Comparison of ENCODE assay signal across 17 cellular contexts in the genomic region with DNA sequence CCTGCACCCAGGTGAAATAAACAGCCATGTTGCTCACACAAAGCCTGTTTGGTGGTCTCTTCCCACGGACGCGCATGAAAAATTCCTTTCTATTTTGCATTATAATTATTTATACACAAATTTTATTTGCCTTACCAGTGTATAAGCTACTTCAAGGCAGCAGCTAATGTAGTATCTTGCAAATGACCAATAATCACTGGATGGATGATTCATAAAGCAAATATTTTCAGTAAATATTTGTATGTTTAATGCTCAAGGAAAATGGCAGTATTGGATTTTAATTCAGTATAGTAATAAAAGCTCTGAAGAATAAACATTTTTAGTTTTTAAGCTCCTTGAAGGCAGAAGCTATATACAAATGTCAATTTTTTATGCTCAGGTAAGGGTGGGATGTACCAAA.
DNase-seq lines count a peak whose midpoint lies in the region; ATAC-seq and TF ChIP-seq lines count a peak whose summit lies in the region.
"Had no signal": no experiment of that assay in that cellular context is flagged by ENCODE, and none has a peak within 500 bp of the region (broad histone marks: within the 10 kb centered on the region; RNA-seq: fewer than 3 reads in every experiment).

No MANE protein-coding gene starts in this region.

- H3K9me3 ChIP-seq in RWPE2 (ENCODE audit: severe bottlenecking) (no peaks in the 10 kb centered on the region), transverse colon (no peaks in the 10 kb centered on the region), upper lobe of left lung (no peaks in the 10 kb centered on the region), heart left ventricle (no peaks in the 10 kb centered on the region)
- H3K9me3 ChIP-seq: Caco-2 had no signal

- TF ChIP-seq CTCF in AG10803 (conservative IDR thresholded peaks at IDR 0.05; ENCODE audit: low read length) (no peak), RWPE2 (IDR thresholded peaks at IDR 0.05; ENCODE audit: poor library complexity, severe bottlenecking) (no peak), fibroblast of mammary gland (conservative IDR thresholded peaks at IDR 0.05; ENCODE audit: control insufficient read depth, insufficient read depth, low read depth, low read length) (no peak), transverse colon (IDR thresholded peaks at IDR 0.05) (no peak), upper lobe of left lung (IDR thresholded peaks at IDR 0.05) (no peak), heart left ventricle (IDR thresholded peaks at IDR 0.05) (no peak)

- 0 out of 3 replicates have a peak, but pooled peaks have one; percentile 45 for ATAC-seq in RWPE2 (ENCODE audit: low read depth)
- no peak for ATAC-seq in upper lobe of left lung (ENCODE audit: low FRiP score in 2 of 2)
- ATAC-seq in heart left ventricle: no peak

- in situ Hi-C loops in transverse colon (cut with MboI; ENCODE audit: low pct_ligation_motif_present in 1 of 4, low pct_unique_long_range_greater_than_20kb in 1 of 4, low sequenced_read_pairs in 3 of 4): no loop called here

- H3K4me3 ChIP-seq in AG10803 (ENCODE audit: low read length) (no peak overlapping the region), RWPE2 (ENCODE audit: severe bottlenecking) (no peak overlapping the region), fibroblast of mammary gland (ENCODE audit: control insufficient read depth, low read depth, low read length) (no peak overlapping the region), transverse colon (no peak overlapping the region), upper lobe of left lung (no peak overlapping the region), heart left ventricle (no peak overlapping the region)

- H3K4me1 ChIP-seq in RWPE2 (ENCODE audit: insufficient read depth, poor library complexity, severe bottlenecking) (peaks cover 3% of the 10 kb centered on the region), transverse colon (no peaks in the 10 kb centered on the region), upper lobe of left lung (no peaks in the 10 kb centered on the region), heart left ventricle (no peaks in the 10 kb centered on the region)
- H3K4me1 ChIP-seq: Caco-2 had no signal

- H3K27me3 ChIP-seq in RWPE2 (ENCODE audit: insufficient read depth, poor library complexity, severe bottlenecking) (no peaks in the 10 kb centered on the region), transverse colon (no peaks in the 10 kb centered on the region), upper lobe of left lung (no peaks in the 10 kb centered on the region), heart left ventricle (no peaks in the 10 kb centered on the region)

- intact Hi-C loops in transverse colon (cut with DNase I; ENCODE audit: low total_unique reads) (no loop called here), heart left ventricle (cut with DNase I) (no loop called here)

- WGBS in transverse colon (ENCODE audit: low coverage in 1 of 2), 2 donors: 84 to 93% methylated on average over 3 of the region's 3 CpGs
- WGBS in upper lobe of left lung, 2 donors: 97 to 100% methylated on average over 3 of the region's 3 CpGs
- WGBS in heart left ventricle, 4 donors: 96 to 100% (median 97%) methylated on average over 3 of the region's 3 CpGs

- no peak for TF ChIP-seq POLR2A in transverse colon (IDR thresholded peaks at IDR 0.05)
- TF ChIP-seq POLR2A in upper lobe of left lung (IDR thresholded peaks at IDR 0.05): no peak
- TF ChIP-seq POLR2A in heart left ventricle (IDR thresholded peaks at IDR 0.05): no peak

- TF ChIP-seq EP300 in transverse colon (IDR thresholded peaks at IDR 0.05; ENCODE audit: low read depth) (no peak), upper lobe of left lung (IDR thresholded peaks at IDR 0.05) (no peak)

- DNase-seq in AG10803 (ENCODE audit: low read depth): peak; percentile 6
- peak; percentile 19 for DNase-seq in HCEC 1CT
- no peak for DNase-seq in RWPE2 (ENCODE audit: low spot score)
- DNase-seq in fibroblast of mammary gland (ENCODE audit: low read depth): peak; percentile 2
- no peak for DNase-seq in transverse colon
- no peak for DNase-seq in upper lobe of left lung
- DNase-seq in ureter (ENCODE audit: low spot score): no peak
- DNase-seq in heart left ventricle: no peak
- DNase-seq: Caco-2; CD4-positive, alpha-beta T cell; Karpas-422; NCI-H1105; NCI-H2081 treated with DMSO at 0.1 percent for 48 hours; NCI-H510A treated with DMSO at 0.1 percent for 48 hours; NCI-H82; OCI-M1; RPMI8226 had no signal

- H3K36me3 ChIP-seq in RWPE2 (ENCODE audit: low read depth): no peaks in the 10 kb centered on the region
- no peaks in the 10 kb centered on the region for H3K36me3 ChIP-seq in transverse colon
- H3K36me3 ChIP-seq in upper lobe of left lung: no peaks in the 10 kb centered on the region
- no peaks in the 10 kb centered on the region for H3K36me3 ChIP-seq in heart left ventricle

- H3K27ac ChIP-seq in RWPE2 (ENCODE audit: poor library complexity, severe bottlenecking) (no peak overlapping the region), transverse colon (no peak overlapping the region), upper lobe of left lung (no peak overlapping the region), heart left ventricle (no peak overlapping the region)

Comparison
In these comparisons a context has a peak if more than half of its experiments do, and no peak if none do; other contexts are left out.
1. DNase-seq: peak in AG10803 (single experiment), HCEC 1CT (single experiment) and fibroblast of mammary gland (single experiment); none in RWPE2 (single experiment), transverse colon (single experiment), upper lobe of left lung (0 of 2), ureter (single experiment) and heart left ventricle (0 of 5).